In genomic region chr16:56226187-56226586, GRCh38 we compare ENCODE assay signal across 1 cellular context.
TF ChIP-seq lines count a peak whose summit lies in the region.

No MANE protein-coding gene starts in this region.

TF ChIP-seq in H1, 55 proteins besides CTCF, POLR2A, EP300 and RAD21 (continued from another document):
- TF ChIP-seq, protein P1, sequence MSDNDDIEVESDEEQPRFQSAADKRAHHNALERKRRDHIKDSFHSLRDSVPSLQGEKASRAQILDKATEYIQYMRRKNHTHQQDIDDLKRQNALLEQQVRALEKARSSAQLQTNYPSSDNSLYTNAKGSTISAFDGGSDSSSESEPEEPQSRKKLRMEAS (IDR thresholded peaks at IDR 0.05), result no peak
- no peak for TF ChIP-seq SUZ12 (IDR thresholded peaks at IDR 0.05; ENCODE audit: low read length)
- no peak for TF ChIP-seq GABPA (IDR thresholded peaks at IDR 0.05; ENCODE audit: borderline replicate concordance, insufficient read depth, low read length)
- TF ChIP-seq SIX5 (IDR thresholded peaks at IDR 0.05; ENCODE audit: low read depth, low read length), result no peak
- TF ChIP-seq JUND (IDR thresholded peaks at IDR 0.05; ENCODE audit: low read length), result no peak
- TF ChIP-seq CEBPB (IDR thresholded peaks at IDR 0.05; ENCODE audit: low read depth, low read length), result no peak
- no peak for TF ChIP-seq GTF2F1 (IDR thresholded peaks at IDR 0.05; ENCODE audit: borderline replicate concordance, low read depth, low read length)
- no peak for TF ChIP-seq SRF (IDR thresholded peaks at IDR 0.05; ENCODE audit: low read depth, low read length)
- no peak for TF ChIP-seq HDAC2 (IDR thresholded peaks at IDR 0.05; ENCODE audit: borderline replicate concordance in 1 of 2, low read depth in 2 of 2, low read length in 2 of 2)
- TF ChIP-seq BCL11A (IDR thresholded peaks at IDR 0.05; ENCODE audit: low read depth in 2 of 2, low read length in 2 of 2), result no peak
- TF ChIP-seq JUN (IDR thresholded peaks at IDR 0.05; ENCODE audit: low read depth, low read length), result no peak
- TF ChIP-seq RBBP5 (IDR thresholded peaks at IDR 0.05; ENCODE audit: borderline replicate concordance, low read depth, low read length), result no peak
- TF ChIP-seq CBX8 (IDR thresholded peaks at IDR 0.05; ENCODE audit: borderline replicate concordance, low read depth, low read length), result no peak
- no peak for TF ChIP-seq NRF1 (IDR thresholded peaks at IDR 0.05; ENCODE audit: low read depth, low read length)
